21 cellular contexts compared by ENCODE assay signal in the genomic region with DNA sequence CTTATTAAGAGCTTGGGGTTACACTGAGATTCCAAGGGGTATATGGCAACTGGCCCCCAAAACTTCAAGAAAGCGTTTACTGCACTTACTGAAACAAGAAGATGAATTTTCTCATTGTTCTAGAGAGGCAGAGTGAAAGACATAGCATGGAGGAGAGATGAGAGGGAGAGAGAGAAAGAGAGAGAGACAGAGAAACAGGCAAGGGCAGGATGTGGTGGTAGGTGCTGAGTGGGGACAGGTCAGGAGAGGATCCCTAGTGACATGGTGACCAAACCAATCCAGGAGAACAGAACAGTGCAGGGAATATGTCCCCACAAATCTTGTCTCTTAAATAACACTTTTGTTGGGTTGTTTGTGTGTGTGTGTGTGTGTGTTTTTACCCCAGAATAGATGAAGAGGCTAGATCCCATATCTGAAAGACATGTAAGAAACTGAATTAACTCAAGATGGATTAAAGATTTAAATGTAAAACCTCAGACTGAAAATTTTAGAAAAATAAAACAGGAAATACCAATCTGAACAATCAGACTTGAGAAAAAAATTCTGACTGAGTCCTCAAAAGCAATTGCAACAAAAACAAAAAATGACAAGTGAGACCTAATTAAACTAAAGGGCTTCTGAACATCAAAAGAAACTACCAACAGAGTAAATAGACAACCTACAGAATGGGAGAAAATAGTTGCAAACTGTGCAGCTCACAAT.
A peak's percentile ranks its signal among the peaks of the same experiment; 100 is the strongest.
DNase-seq lines count a peak whose midpoint lies in the region; ATAC-seq, FAIRE-seq and TF ChIP-seq lines count a peak whose summit lies in the region.
"Had no signal": no experiment of that assay in that cellular context is flagged by ENCODE, and none has a peak within 500 bp of the region (broad histone marks: within the 10 kb centered on the region; RNA-seq: fewer than 3 reads in every experiment).

No MANE protein-coding gene starts in this region.

- in situ Hi-C loops in GM12878 (cut with MboI) = no loop called here

- H3K4me1 ChIP-seq in GM12878 (ENCODE audit: control insufficient read depth, insufficient read depth, low read length) (no peaks in the 10 kb centered on the region), mesenchymal stem cell (ENCODE audit: control insufficient read depth, insufficient read depth, low read depth, low read length) (no peaks in the 10 kb centered on the region), Peyer's patch (no peaks in the 10 kb centered on the region)
- H3K4me1 ChIP-seq: esophagus squamous epithelium had no signal

- RAD21 ChIA-PET in GM12878 (lab: Charles Lee; ENCODE audit: unreplicated experiment) = no interaction called here

- no peaks in the 10 kb centered on the region for H4K20me1 ChIP-seq in GM12878 (ENCODE audit: control insufficient read depth, insufficient read depth)

- H3K79me1 ChIP-seq in mesenchymal stem cell (replicated peaks; ENCODE audit: low read length, poor library complexity, severe bottlenecking) = no peaks in the 10 kb centered on the region

- H3K4me2 ChIP-seq in GM12878 (ENCODE audit: control insufficient read depth, insufficient read depth) (no peak overlapping the region), mesenchymal stem cell (ENCODE audit: low read length, poor library complexity, severe bottlenecking) (no peak overlapping the region)

- peak overlapping the region in 1 of 2 experiments; percentile 18 for H3K18ac ChIP-seq in mesenchymal stem cell (ENCODE audit: low read depth in 1 of 2, low read length in 2 of 2)

- H3K9ac ChIP-seq in GM12878 (ENCODE audit: control insufficient read depth, insufficient read depth, low read length) = no peak overlapping the region
- H3K9ac ChIP-seq in mesenchymal stem cell (ENCODE audit: low read length) = peak overlapping the region; percentile 48

- H3K36me3 ChIP-seq in GM12878 (ENCODE audit: control insufficient read depth in 2 of 2, insufficient read depth in 2 of 2, low read length in 1 of 2) = no peaks in the 10 kb centered on the region
- H3K36me3 ChIP-seq in mesenchymal stem cell (ENCODE audit: control insufficient read depth in 1 of 2, insufficient read depth in 2 of 2, low read depth in 1 of 2, low read length in 2 of 2) = no peaks in the 10 kb centered on the region
- no peaks in the 10 kb centered on the region for H3K36me3 ChIP-seq in Peyer's patch
- H3K36me3 ChIP-seq: esophagus squamous epithelium had no signal

- intact Hi-C loops in GM12878 (cut with micrococcal nuclease; ENCODE audit: unreplicated experiment) (no loop called here), lower leg skin (cut with DNase I; ENCODE audit: low total_unique reads) (no loop called here)

- no peak for TF ChIP-seq EP300 in GM12878 (IDR thresholded peaks at IDR 0.05; ENCODE audit: borderline replicate concordance in 1 of 2, control insufficient read depth in 1 of 2, low read depth in 2 of 2, low read length in 2 of 2)

- H2AK5ac ChIP-seq in mesenchymal stem cell (ENCODE audit: low read length, severe bottlenecking) = no peak overlapping the region

- no peak overlapping the region for H4K91ac ChIP-seq in mesenchymal stem cell (ENCODE audit: low read length)

- no TSS peak for BruUV-seq in GM12878 (replicated peaks; lab: Mats Ljungman, UMichigan)

- CTCF ChIA-PET in GM12878 (lab: Yijun Ruan, JAX) = interaction anchor here (4.5 kb wide), 1 partner anchor 14 kb away, joined by 24 read pairs; no protein-coding TSS in a partner anchor

- H3K4ac ChIP-seq in mesenchymal stem cell (ENCODE audit: low read depth in 1 of 2, low read length in 2 of 2) = no peak overlapping the region

- TF ChIP-seq POLR2A in GM12878 (IDR thresholded peaks at IDR 0.05; ENCODE audit: low read depth, low read length) = no peak
- TF ChIP-seq POLR2A in Peyer's patch (IDR thresholded peaks at IDR 0.05) = no peak
- TF ChIP-seq POLR2A in lower leg skin (IDR thresholded peaks at IDR 0.05) = no peak

- no peak overlapping the region for H2BK12ac ChIP-seq in mesenchymal stem cell (ENCODE audit: low read length in 2 of 2)

- no peaks in the 10 kb centered on the region for H3K79me2 ChIP-seq in GM12878 (ENCODE audit: control insufficient read depth, insufficient read depth, low read length)

- no peak overlapping the region for H2BK5ac ChIP-seq in mesenchymal stem cell (ENCODE audit: low read depth, low read length, poor library complexity, severe bottlenecking)

- no peak overlapping the region for H3K23ac ChIP-seq in mesenchymal stem cell (ENCODE audit: low read length in 2 of 2)

- H3K27ac ChIP-seq in GM12878 (ENCODE audit: control insufficient read depth, insufficient read depth) (no peak overlapping the region), mesenchymal stem cell (ENCODE audit: low read length, poor library complexity, severe bottlenecking) (no peak overlapping the region), Peyer's patch (no peak overlapping the region)
- H3K27ac ChIP-seq: esophagus squamous epithelium had no signal

- H3K4me3 ChIP-seq in GM12878 (no peak overlapping the region), mesenchymal stem cell (ENCODE audit: insufficient read depth in 1 of 2, low read depth in 1 of 2, low read length in 2 of 2) (no peak overlapping the region), Peyer's patch (no peak overlapping the region), lower leg skin (ENCODE audit: low read depth, poor library complexity, severe bottlenecking) (no peak overlapping the region)
- H3K4me3 ChIP-seq: esophagus squamous epithelium had no signal

- H3K27me3 ChIP-seq in GM12878 (replicated peaks in 1 of 2; ENCODE audit: control insufficient read depth in 2 of 2, insufficient read depth in 2 of 2, low read length in 1 of 2) (no peaks in the 10 kb centered on the region), mesenchymal stem cell (ENCODE audit: control insufficient read depth in 1 of 2, insufficient read depth in 1 of 2, low read length in 2 of 2) (no peaks in the 10 kb centered on the region), Peyer's patch (no peaks in the 10 kb centered on the region)
- H3K27me3 ChIP-seq: esophagus squamous epithelium had no signal

- TF ChIP-seq CTCF in GM12878 (IDR thresholded peaks at IDR 0.05 in 2 of 3, conservative IDR thresholded peaks at IDR 0.05 in 1 of 3; ENCODE audit: control insufficient read depth in 2 of 3, extremely low read depth in 1 of 3, insufficient read depth in 1 of 3, low read depth in 3 of 3, low read length in 3 of 3) (no peak), Peyer's patch (IDR thresholded peaks at IDR 0.05) (no peak), lower leg skin (IDR thresholded peaks at IDR 0.05) (no peak)

- POLR2A ChIA-PET in GM12878 (lab: Charles Lee) = no interaction called here

- DNase-seq in GM12878 (ENCODE audit: low read depth, low spot score) = no peak
- no peak for DNase-seq in mesenchymal stem cell
- DNase-seq in activated CD8-positive, alpha-beta memory T cell treated with anti-CD3 and anti-CD28 coated beads for 24 hours = no peak
- DNase-seq in Peyer's patch = no peak
- DNase-seq in lower leg skin (ENCODE audit: low spot score in 2 of 2) = no peak
- no peak for DNase-seq in stimulated activated CD4-positive, alpha-beta T cell treated with anti-CD3 and anti-CD28 coated beads, Interleukin-2, amount 100 ng/mL, for 48 hours
- DNase-seq: activated B cell treated with CpG ODN at 0.5 μM for 24 hours; activated CD8-positive, alpha-beta T cell treated with anti-CD3 and anti-CD28 coated beads for 36 hours; activated naive CD4-positive, alpha-beta T cell; activated T-cell treated with anti-CD3 and anti-CD28 coated beads, Interleukin-2, amount 50 U/mL, for 1 hour; amniotic stem cell; CD4-positive, alpha-beta memory T cell; DMS153; esophagus squamous epithelium; Karpas-422; NCI-H1092 treated with DMSO at 0.1 percent for 48 hours; NCI-H2029 treated with DMSO at 0.1 percent for 48 hours; NK-92 treated with Interleukin-12 subunit alpha and Interleukin-12 subunit beta, amount 100 ng/mL, for 24 hours; T-helper 9 cell had no signal

- FAIRE-seq in GM12878 (lab: Jason Lieb, UNC) = no peak

- no peaks in the 10 kb centered on the region for H3K9me3 ChIP-seq in GM12878 (replicated peaks; ENCODE audit: control insufficient read depth, insufficient read depth, low read length)
- H3K9me3 ChIP-seq in mesenchymal stem cell (ENCODE audit: control insufficient read depth, low read length) = peaks cover 3% of the 10 kb centered on the region
- no peaks in the 10 kb centered on the region for H3K9me3 ChIP-seq in Peyer's patch
- H3K9me3 ChIP-seq: esophagus squamous epithelium had no signal

- no peak overlapping the region for H2AFZ ChIP-seq in GM12878 (ENCODE audit: control insufficient read depth, low read depth, low read length)
- H2AFZ ChIP-seq in mesenchymal stem cell (ENCODE audit: low read depth, low read length) = no peak overlapping the region

- 0% methylated on average over 1 of the region's 1 CpG for WGBS in GM12878 (ENCODE audit: insufficient coverage, insufficient replicate concordance, low lambda C conversion rate, missing lambda C conversion rate)
- 100% methylated on average over 1 of the region's 1 CpG for WGBS in mesenchymal stem cell
- WGBS in lower leg skin, 2 donors = 61 to 62% methylated on average over 1 of the region's 1 CpG

- peak overlapping the region; percentile 84 for H4K8ac ChIP-seq in mesenchymal stem cell (ENCODE audit: low read length)

- no peak for TF ChIP-seq RAD21 in GM12878 (IDR thresholded peaks at IDR 0.05; ENCODE audit: insufficient read depth, low read depth, low read length)

- no peak overlapping the region for H3K14ac ChIP-seq in mesenchymal stem cell (ENCODE audit: low read length in 2 of 2)

- SMC1A ChIA-PET in GM12878 (lab: Charles Lee; ENCODE audit: uncharacterized antibody, unreplicated experiment) = interaction anchor here (0.7 to 1.6 kb wide), 2 partner anchors 10 to 15 kb away, joined by 4 to 7 read pairs; no protein-coding TSS in a partner anchor

- ATAC-seq in GM18498 (IDR thresholded peaks at IDR 0.05; ENCODE audit: unreplicated experiment) (peak; percentile 18), HG03060 (IDR thresholded peaks at IDR 0.05; ENCODE audit: low read depth, unreplicated experiment) (peak; percentile 5), GM12878 (peak; percentile 53; the same call in 2 of the 3 replicates)
- ATAC-seq: activated CD8-positive, alpha-beta T cell treated with anti-CD3 and anti-CD28 coated beads for 36 hours had no signal

- H2BK15ac ChIP-seq in mesenchymal stem cell (ENCODE audit: low read depth, poor library complexity, severe bottlenecking) = no peak overlapping the region

- H2BK120ac ChIP-seq in mesenchymal stem cell (ENCODE audit: low read depth, low read length) = no peak overlapping the region

TF ChIP-seq in GM12878, 131 proteins besides CTCF, POLR2A, EP300 and RAD21 (continues in another document):
- TF ChIP-seq SMC3 (IDR thresholded peaks at IDR 0.05; ENCODE audit: borderline replicate concordance, low read length) (no peak), SREBF1 (IDR thresholded peaks at IDR 0.05; ENCODE audit: low read length) (no peak), BCL11A (IDR thresholded peaks at IDR 0.05; ENCODE audit: low read depth, low read length) (no peak), ETV6 (conservative IDR thresholded peaks at IDR 0.05 in 1 of 2, IDR thresholded peaks at IDR 0.05 in 1 of 2; ENCODE audit: borderline replicate concordance in 1 of 2, low read depth in 1 of 2) (no peak)
